Comparison of ENCODE assay signal across 27 cellular contexts in genomic region chr7:102283477-102284189, GRCh38. TPM values are rescaled to one million over a fixed set of nuclear protein-coding genes. Genes with fewer than 3 reads are reported as not detected.
A peak's percentile ranks its signal among the peaks of the same experiment; 100 is the strongest.
DNase-seq lines count a peak whose midpoint lies in the region; ATAC-seq and TF ChIP-seq lines count a peak whose summit lies in the region.
"Had no signal": no experiment of that assay in that cellular context is flagged by ENCODE, and none has a peak within 500 bp of the region (broad histone marks: within the 10 kb centered on the region; RNA-seq: fewer than 3 reads in every experiment).

No MANE protein-coding gene starts in this region.

- ATAC-seq in natural killer cell: no peak
- ATAC-seq in natural killer cell treated with Interleukin-12 subunit alpha and Interleukin-12 subunit beta and Interleukin-15 and Interleukin-18, amount 100 ng/mL, for 72 hours: no peak
- no peak for ATAC-seq in naive thymus-derived CD4-positive, alpha-beta T cell
- no peak for ATAC-seq in activated naive CD4-positive, alpha-beta T cell treated with anti-CD3 and anti-CD28 coated beads, Interleukin-2, amount 50 U/mL, for 72 hours
- ATAC-seq in GM21515 (IDR thresholded peaks at IDR 0.05; ENCODE audit: unreplicated experiment): no peak
- ATAC-seq: left lobe of liver, sciatic nerve had no signal

- H3K27ac ChIP-seq in SU-DHL-6 (ENCODE audit: low read depth, low read length): peak overlapping the region; percentile 85
- H3K27ac ChIP-seq in naive thymus-derived CD4-positive, alpha-beta T cell (ENCODE audit: low read depth, low read length): peak overlapping the region; percentile 48
- H3K27ac ChIP-seq: coronary artery, esophagus muscularis mucosa, GM23248 had no signal

- H3F3A ChIP-seq in SU-DHL-6 (ENCODE audit: insufficient read depth): peaks cover 37% of the 10 kb centered on the region

- no peaks in the 10 kb centered on the region for H4K20me1 ChIP-seq in SU-DHL-6 (ENCODE audit: low read depth, low read length)

- no peaks in the 10 kb centered on the region for H3K27me3 ChIP-seq in SU-DHL-6 (ENCODE audit: low read length)
- H3K27me3 ChIP-seq in naive thymus-derived CD4-positive, alpha-beta T cell (ENCODE audit: control insufficient read depth in 2 of 2, insufficient read depth in 2 of 2, low read length in 2 of 2): no peaks in the 10 kb centered on the region
- H3K27me3 ChIP-seq: esophagus muscularis mucosa had no signal

- no peaks in the 10 kb centered on the region for H3K36me3 Mint-ChIP-seq in natural killer cell
- no peaks in the 10 kb centered on the region for H3K36me3 Mint-ChIP-seq in natural killer cell treated with Interleukin-12 subunit alpha and Interleukin-12 subunit beta and Interleukin-15 and Interleukin-18, amount 100 ng/mL, for 72 hours
- H3K36me3 Mint-ChIP-seq in naive thymus-derived CD4-positive, alpha-beta T cell: no peaks in the 10 kb centered on the region
- no peaks in the 10 kb centered on the region for H3K36me3 Mint-ChIP-seq in activated naive CD4-positive, alpha-beta T cell treated with anti-CD3 and anti-CD28 coated beads, Interleukin-2, amount 50 U/mL, for 72 hours
- H3K36me3 Mint-ChIP-seq: activated naive CD4-positive, alpha-beta T cell treated with anti-CD3 and anti-CD28 coated beads, Interleukin-2, amount 50 U/mL, for 24 hours had no signal

- TF ChIP-seq CTCF in natural killer cell (IDR thresholded peaks at IDR 0.05) (no peak), SU-DHL-6 (IDR thresholded peaks at IDR 0.05; ENCODE audit: insufficient read depth, low read length, poor library complexity, severe bottlenecking) (no peak)

- peaks cover 18% of the 10 kb centered on the region for H3K79me2 ChIP-seq in SU-DHL-6 (ENCODE audit: insufficient read depth, low read length)

- CTCF ChIA-PET in naive thymus-derived CD4-positive, alpha-beta T cell (lab: Charles Lee): interaction anchor here (0.6 to 1.6 kb wide), 2 partner anchors 108 to 110 kb away, joined by 5 read pairs; no protein-coding TSS in a partner anchor

- intact Hi-C loops in natural killer cell (cut with micrococcal nuclease): no loop called here
- intact Hi-C loops in naive thymus-derived CD4-positive, alpha-beta T cell (cut with micrococcal nuclease): loop anchor here in 1 of 2 donors (10.0 kb wide), 1 partner anchor 181 kb away; the partner anchor contains the start of genes ALKBH4 and LRWD1

- H3K27me3 Mint-ChIP-seq in natural killer cell (ENCODE audit: low read depth in 2 of 2): no peaks in the 10 kb centered on the region
- no peaks in the 10 kb centered on the region for H3K27me3 Mint-ChIP-seq in natural killer cell treated with Interleukin-12 subunit alpha and Interleukin-12 subunit beta and Interleukin-15 and Interleukin-18, amount 100 ng/mL, for 72 hours
- peaks cover 0 to 22% (median 0%) of the 10 kb centered on the region in 5 donors for H3K27me3 Mint-ChIP-seq in naive thymus-derived CD4-positive, alpha-beta T cell
- H3K27me3 Mint-ChIP-seq: activated naive CD4-positive, alpha-beta T cell treated with anti-CD3 and anti-CD28 coated beads, Interleukin-2, amount 50 U/mL, for 24 hours had no signal

- no peak overlapping the region for H3K4me3 ChIP-seq in SU-DHL-6 (ENCODE audit: insufficient read depth, low read length, poor library complexity, severe bottlenecking)
- no peak overlapping the region for H3K4me3 ChIP-seq in naive thymus-derived CD4-positive, alpha-beta T cell (ENCODE audit: low read length)
- H3K4me3 ChIP-seq: coronary artery, esophagus muscularis mucosa, GM23248 had no signal

- no peaks in the 10 kb centered on the region for H3K9me2 ChIP-seq in SU-DHL-6 (replicated peaks; ENCODE audit: insufficient read depth, low read length)

- no peak overlapping the region for H2AFZ ChIP-seq in SU-DHL-6 (ENCODE audit: low read depth, low read length, severe bottlenecking)
- H2AFZ ChIP-seq: GM23248 had no signal

- no peak for DNase-seq in natural killer cell
- DNase-seq in natural killer cell treated with Interleukin-12 subunit alpha and Interleukin-12 subunit beta and Interleukin-15 and Interleukin-18, amount 100 ng/mL, for 72 hours (ENCODE audit: low spot score): no peak
- no peak for DNase-seq in naive thymus-derived CD4-positive, alpha-beta T cell
- DNase-seq in COR-L47 (lab: John Stamatoyannopoulos, UW): no peak
- DNase-seq in activated naive CD4-positive, alpha-beta T cell treated with anti-CD3 and anti-CD28 coated beads, Interleukin-2, amount 50 U/mL, for 72 hours (ENCODE audit: low spot score in 2 of 2): no peak
- no peak for DNase-seq in COLO829 (ENCODE audit: low spot score)
- DNase-seq: activated CD4-positive, alpha-beta T cell treated with anti-CD3 and anti-CD28 coated beads for 48 hours; AML-193; anterior cingulate cortex; EL; foreskin melanocyte; GM23248; hippocampal formation; midbrain; MM.1S; NCI-H1417 treated with DMSO at 0.1 percent for 48 hours; NCI-H510A treated with DMSO at 0.1 percent for 48 hours; posterior cingulate gyrus; trophoblast cell had no signal

- H3K9me3 Mint-ChIP-seq in natural killer cell: no peaks in the 10 kb centered on the region
- no peaks in the 10 kb centered on the region for H3K9me3 Mint-ChIP-seq in natural killer cell treated with Interleukin-12 subunit alpha and Interleukin-12 subunit beta and Interleukin-15 and Interleukin-18, amount 100 ng/mL, for 72 hours
- no peaks in the 10 kb centered on the region for H3K9me3 Mint-ChIP-seq in naive thymus-derived CD4-positive, alpha-beta T cell
- no peaks in the 10 kb centered on the region for H3K9me3 Mint-ChIP-seq in activated naive CD4-positive, alpha-beta T cell treated with anti-CD3 and anti-CD28 coated beads, Interleukin-2, amount 50 U/mL, for 72 hours
- H3K9me3 Mint-ChIP-seq: activated naive CD4-positive, alpha-beta T cell treated with anti-CD3 and anti-CD28 coated beads, Interleukin-2, amount 50 U/mL, for 24 hours; T-helper 1 cell treated with Interleukin-12 subunit alpha and Interleukin-12 subunit beta and Interleukin-4 antibody, amounts not matched to agents 30 μg/mL and 1 μg/mL, for 36 hours had no signal

- POLR2A ChIA-PET in naive thymus-derived CD4-positive, alpha-beta T cell (lab: Charles Lee): no interaction called here

- no peak overlapping the region for H3K27ac Mint-ChIP-seq in natural killer cell
- H3K27ac Mint-ChIP-seq in natural killer cell treated with Interleukin-12 subunit alpha and Interleukin-12 subunit beta and Interleukin-15 and Interleukin-18, amount 100 ng/mL, for 72 hours: no peak overlapping the region
- H3K27ac Mint-ChIP-seq in naive thymus-derived CD4-positive, alpha-beta T cell: peak overlapping the region in 2 of 9 donors; percentile 20 to 73
- H3K27ac Mint-ChIP-seq in activated naive CD4-positive, alpha-beta T cell treated with anti-CD3 and anti-CD28 coated beads, Interleukin-2, amount 50 U/mL, for 72 hours: no peak overlapping the region
- H3K27ac Mint-ChIP-seq: activated naive CD4-positive, alpha-beta T cell treated with anti-CD3 and anti-CD28 coated beads, Interleukin-2, amount 50 U/mL, for 24 hours; T-helper 1 cell treated with Interleukin-12 subunit alpha and Interleukin-12 subunit beta and Interleukin-4 antibody, amounts not matched to agents 30 μg/mL and 1 μg/mL, for 36 hours had no signal

- H3K4me2 ChIP-seq in SU-DHL-6 (ENCODE audit: low read depth, low read length, poor library complexity, severe bottlenecking): peak overlapping the region; percentile 2

- H3K4me3 Mint-ChIP-seq in natural killer cell: peak overlapping the region; percentile 50
- no peak overlapping the region for H3K4me3 Mint-ChIP-seq in natural killer cell treated with Interleukin-12 subunit alpha and Interleukin-12 subunit beta and Interleukin-15 and Interleukin-18, amount 100 ng/mL, for 72 hours
- H3K4me3 Mint-ChIP-seq in naive thymus-derived CD4-positive, alpha-beta T cell: peak overlapping the region in 1 of 10 donors; percentile 64
- H3K4me3 Mint-ChIP-seq: activated naive CD4-positive, alpha-beta T cell treated with anti-CD3 and anti-CD28 coated beads, Interleukin-2, amount 50 U/mL, for 24 hours had no signal

- peaks cover 0 to 20% of the 10 kb centered on the region in 2 donors for H3K4me1 Mint-ChIP-seq in natural killer cell
- H3K4me1 Mint-ChIP-seq in natural killer cell treated with Interleukin-12 subunit alpha and Interleukin-12 subunit beta and Interleukin-15 and Interleukin-18, amount 100 ng/mL, for 72 hours (ENCODE audit: low read depth in 2 of 2): peaks cover 0 to 15% of the 10 kb centered on the region in 2 donors
- H3K4me1 Mint-ChIP-seq in naive thymus-derived CD4-positive, alpha-beta T cell: peaks cover 13 to 28% (median 19%) of the 10 kb centered on the region in 7 donors

- H3K4me1 ChIP-seq in naive thymus-derived CD4-positive, alpha-beta T cell (ENCODE audit: control insufficient read depth in 2 of 2, insufficient read depth in 2 of 2, low read length in 2 of 2): peaks cover 17 to 21% of the 10 kb centered on the region in 2 donors

- no peaks in the 10 kb centered on the region for H3K9me3 ChIP-seq in SU-DHL-6 (ENCODE audit: insufficient read depth, low read length)
- no peaks in the 10 kb centered on the region for H3K9me3 ChIP-seq in naive thymus-derived CD4-positive, alpha-beta T cell (ENCODE audit: control insufficient read depth in 2 of 3, low read length in 3 of 3)
- H3K9me3 ChIP-seq: esophagus muscularis mucosa had no signal

- no peaks in the 10 kb centered on the region for H3K36me3 ChIP-seq in SU-DHL-6 (ENCODE audit: low read length)
- H3K36me3 ChIP-seq in naive thymus-derived CD4-positive, alpha-beta T cell (ENCODE audit: control insufficient read depth in 2 of 3, insufficient read depth in 3 of 3, low read length in 3 of 3): no peaks in the 10 kb centered on the region

- H3K9ac ChIP-seq in SU-DHL-6 (ENCODE audit: low read length): peak overlapping the region; percentile 2; the same call in 1 of the 2 replicates
- H3K9ac ChIP-seq: GM23248 had no signal

RNA-seq across cellular contexts. Expression of gene SH2B2, which starts 3.0 kb away (rescaled TPM):
- 1 to 10 TPM; 1.6 to 2.9 (median 2.0) TPM for total RNA-seq in natural killer cell
- 1 to 10 TPM; 2.4 to 4.9 TPM for total RNA-seq in natural killer cell treated with Interleukin-12 subunit alpha and Interleukin-12 subunit beta and Interleukin-15 and Interleukin-18, amount 100 ng/mL, for 72 hours
- 10 to 100 TPM in 1 of 5 experiments, 1 to 10 TPM in 3, under 1 TPM in 1; 0.87 to 10.9 (median 2.0) TPM for total RNA-seq in naive thymus-derived CD4-positive, alpha-beta T cell
- under 1 TPM; 0.25 to 0.58 TPM for polyA plus RNA-seq in naive thymus-derived CD4-positive, alpha-beta T cell
- total RNA-seq in activated naive CD4-positive, alpha-beta T cell treated with anti-CD3 and anti-CD28 coated beads, Interleukin-2, amount 50 U/mL, for 72 hours: 1 to 10 TPM in 1 of 2 donors, under 1 TPM in 1; 0.84 to 6.3 TPM
